Comparison of ENCODE assay signal across 26 cellular contexts in genomic region chr21:39972471-39972870, GRCh38.
"Had no signal": no experiment of that assay in that cellular context is flagged by ENCODE, and none has a peak within 500 bp of the region (broad histone marks: within the 10 kb centered on the region; RNA-seq: fewer than 3 reads in every experiment).

No MANE protein-coding gene starts in this region.

- H3K27ac Mint-ChIP-seq: activated B cell treated with CpG ODN at 0.5 μM for 24 hours; activated CD4-positive, alpha-beta T cell treated with anti-CD3 and anti-CD28 coated beads, Interleukin-2, amount 10 ng/mL, durations not matched to agents 24 days and 14 days; activated CD8-positive, alpha-beta memory T cell treated with anti-CD3 and anti-CD28 coated beads, Interleukin-2, amount 10 ng/mL, durations not matched to agents 7 days and 5 days; activated naive CD4-positive, alpha-beta T cell treated with anti-CD3 and anti-CD28 coated beads, Interleukin-2, amount 50 U/mL, for 72 hours; activated T-cell treated with anti-CD3 and anti-CD28 coated beads, Interleukin-2, amount 50 U/mL, for 24 hours; activated T-helper 1 cell treated with anti-CD3 and anti-CD28 coated beads, Interleukin-12 subunit alpha, Interleukin-12 subunit beta, Interleukin-2, Interleukin-4 antibody, amounts not matched to agents 30 ng/mL and 10 ng/mL and 1 ng/mL, durations not matched to agents 14 hours and 24 hours and 36 hours; brain; T-cell had no signal

- ATAC-seq: activated CD8-positive, alpha-beta memory T cell treated with anti-CD3 and anti-CD28 coated beads, Interleukin-2, amount 10 ng/mL, durations not matched to agents 7 days and 5 days; activated naive CD4-positive, alpha-beta T cell treated with anti-CD3 and anti-CD28 coated beads, Interleukin-2, amount 50 U/mL, for 72 hours; PC-3; T-cell had no signal

- H3K27me3 Mint-ChIP-seq: activated B cell treated with CpG ODN at 0.5 μM for 24 hours; activated CD4-positive, alpha-beta T cell treated with anti-CD3 and anti-CD28 coated beads, Interleukin-2, amount 10 ng/mL, durations not matched to agents 24 days and 14 days; activated CD8-positive, alpha-beta memory T cell treated with anti-CD3 and anti-CD28 coated beads, Interleukin-2, amount 10 ng/mL, durations not matched to agents 7 days and 5 days; central memory CD8-positive, alpha-beta T cell had no signal

- H3K36me3 Mint-ChIP-seq: activated CD8-positive, alpha-beta memory T cell treated with anti-CD3 and anti-CD28 coated beads, Interleukin-2, amount 10 ng/mL, durations not matched to agents 7 days and 5 days; activated naive CD4-positive, alpha-beta T cell treated with anti-CD3 and anti-CD28 coated beads, Interleukin-2, amount 50 U/mL, for 72 hours; brain; T-cell had no signal

- H3K4me3 Mint-ChIP-seq: activated B cell treated with CpG ODN at 0.5 μM for 24 hours; activated CD4-positive, alpha-beta T cell treated with anti-CD3 and anti-CD28 coated beads, Interleukin-2, amount 10 ng/mL, durations not matched to agents 24 days and 14 days; activated CD8-positive, alpha-beta memory T cell treated with anti-CD3 and anti-CD28 coated beads, Interleukin-2, amount 10 ng/mL, durations not matched to agents 7 days and 5 days; activated T-cell treated with anti-CD3 and anti-CD28 coated beads, Interleukin-2, amount 50 U/mL, for 24 hours; activated T-helper 1 cell treated with anti-CD3 and anti-CD28 coated beads, Interleukin-12 subunit alpha, Interleukin-12 subunit beta, Interleukin-2, Interleukin-4 antibody, amounts not matched to agents 30 ng/mL and 10 ng/mL and 1 ng/mL, durations not matched to agents 14 hours and 24 hours and 36 hours; brain; central memory CD8-positive, alpha-beta T cell; T-cell had no signal

- H3K4me1 Mint-ChIP-seq: activated B cell treated with CpG ODN at 0.5 μM for 24 hours; activated CD4-positive, alpha-beta T cell treated with anti-CD3 and anti-CD28 coated beads, Interleukin-2, amount 10 ng/mL, durations not matched to agents 24 days and 14 days; activated CD8-positive, alpha-beta memory T cell treated with anti-CD3 and anti-CD28 coated beads, Interleukin-2, amount 10 ng/mL, durations not matched to agents 7 days and 5 days; central memory CD8-positive, alpha-beta T cell; T-cell had no signal

- DNase-seq: activated B cell treated with CpG ODN at 0.5 μM for 24 hours; activated CD4-positive, alpha-beta T cell treated with anti-CD3 and anti-CD28 coated beads for 1 hour; activated CD4-positive, alpha-beta T cell treated with anti-CD3 and anti-CD28 coated beads, Interleukin-2, amount 10 ng/mL, durations not matched to agents 24 days and 14 days; activated CD4-positive, alpha-beta T cell treated with anti-CD3 and anti-CD28 coated beads, Interleukin-2, amount 50 U/mL, for 48 hours; activated CD8-positive, alpha-beta memory T cell treated with anti-CD3 and anti-CD28 coated beads, Interleukin-2, amount 10 ng/mL, durations not matched to agents 7 days and 5 days; activated effector memory CD4-positive, alpha-beta T cell treated with Interleukin-2 at 50 U/mL for 16 hours; activated naive CD4-positive, alpha-beta T cell treated with Interleukin-2 at 50 U/mL for 16 hours; activated T-cell treated with anti-CD3 and anti-CD28 coated beads, Interleukin-2, amount 50 U/mL, for 24 hours; amygdala; KG1; NCI-H1092; NCI-H1417; NCI-H1694; NCI-H2029; NCI-H2107; NCI-H345; NCI-H524; PC-3; SHP77; T-cell; T-helper 2 cell; T1000 had no signal
